Comparison of ENCODE assay signal across 8 cellular contexts in genomic region chr16:21599158-21599993, GRCh38. TPM values are rescaled to one million over a fixed set of nuclear protein-coding genes. Genes with fewer than 3 reads are reported as not detected.
DNase-seq lines count a peak whose midpoint lies in the region; ATAC-seq and TF ChIP-seq lines count a peak whose summit lies in the region.

TSS of gene METTL9 (plus strand) at chr16:21599577. CDS start at chr16:21599734, 157 bp downstream.

- DNase-seq in Daoy (ENCODE audit: low read depth) (peak; percentile 96), GOT3 (lab: John Stamatoyannopoulos, UW) (peak; percentile 81), LNCaP clone FGC (ENCODE audit: low read depth) (peak; percentile 71), RWPE1 (ENCODE audit: low spot score) (peak; percentile 93), fibroblast of peridontal ligament (ENCODE audit: extremely low read depth) (peak; percentile 91)
- DNase-seq in activated T-helper 9 cell treated with anti-CD3 and anti-CD28 coated beads, Interleukin-2, amount 50 U/mL, for 16 hours (ENCODE audit: low read depth), result peak; percentile 93
- DNase-seq in natural killer cell treated with Interleukin-12 subunit alpha and Interleukin-12 subunit beta and Interleukin-15 and Interleukin-18, amount 100 ng/mL, for 72 hours (ENCODE audit: low spot score), result peak; percentile 97
- peak; percentile 95 for DNase-seq in stimulated activated naive CD8-positive, alpha-beta T cell treated with anti-CD3 and anti-CD28 coated beads, Interleukin-15, Interleukin-2, amounts not matched to agents 100 U/mL and 50 U/mL, for 24 hours

- peak; percentile 97 to 98 for ATAC-seq in natural killer cell treated with Interleukin-12 subunit alpha and Interleukin-12 subunit beta and Interleukin-15 and Interleukin-18, amount 100 ng/mL, for 72 hours
- peak; percentile 95 for ATAC-seq in stimulated activated naive CD8-positive, alpha-beta T cell treated with anti-CD3 and anti-CD28 coated beads, Interleukin-15, Interleukin-2, amounts not matched to agents 100 U/mL and 50 U/mL, for 24 hours

- peak within 1 kb of the TSS; percentile 89 for H3K27ac ChIP-seq in RWPE1

- no peak for TF ChIP-seq CTCF in LNCaP clone FGC (IDR thresholded peaks at IDR 0.05; ENCODE audit: control insufficient read depth, extremely low read depth, insufficient read depth)
- TF ChIP-seq CTCF in RWPE1 (conservative IDR thresholded peaks at IDR 0.05; ENCODE audit: low read depth), result no peak

- H3K27me3 Mint-ChIP-seq in natural killer cell treated with Interleukin-12 subunit alpha and Interleukin-12 subunit beta and Interleukin-15 and Interleukin-18, amount 100 ng/mL, for 72 hours, result no peaks in the 10 kb centered on the region

- peak within 1 kb of the TSS; percentile 90 to 92 for H3K27ac Mint-ChIP-seq in natural killer cell treated with Interleukin-12 subunit alpha and Interleukin-12 subunit beta and Interleukin-15 and Interleukin-18, amount 100 ng/mL, for 72 hours

- H3K4me1 Mint-ChIP-seq in natural killer cell treated with Interleukin-12 subunit alpha and Interleukin-12 subunit beta and Interleukin-15 and Interleukin-18, amount 100 ng/mL, for 72 hours (ENCODE audit: low read depth in 2 of 2), result peaks cover 33 to 40% of the 10 kb centered on the region in 2 donors

- no peaks in the 10 kb centered on the region for H3K9me3 Mint-ChIP-seq in natural killer cell treated with Interleukin-12 subunit alpha and Interleukin-12 subunit beta and Interleukin-15 and Interleukin-18, amount 100 ng/mL, for 72 hours

- no peaks in the 10 kb centered on the region for H3K36me3 Mint-ChIP-seq in natural killer cell treated with Interleukin-12 subunit alpha and Interleukin-12 subunit beta and Interleukin-15 and Interleukin-18, amount 100 ng/mL, for 72 hours

- peak within 1 kb of the TSS; percentile 83 for H3K4me3 ChIP-seq in LNCaP clone FGC (ENCODE audit: low read depth, low read length)

- H3K4me3 Mint-ChIP-seq in natural killer cell treated with Interleukin-12 subunit alpha and Interleukin-12 subunit beta and Interleukin-15 and Interleukin-18, amount 100 ng/mL, for 72 hours, result peak within 1 kb of the TSS; percentile 100

- CTCF ChIA-PET in RWPE1 (lab: Yijun Ruan, JAX), result interaction anchor here (0.6 kb wide), 1 partner anchor 15 kb away, joined by 3 read pairs; no protein-coding TSS in a partner anchor

- POLR2A ChIA-PET in RWPE1 (lab: Yijun Ruan, JAX; ENCODE audit: low non-redundant PET), result no interaction called here

RNA-seq across cellular contexts. Expression of gene METTL9, which starts in this region (rescaled TPM):
- 145 and 146 TPM in 2 replicates for total RNA-seq in Daoy (2014; rRNA removed; shearing (Covaris generic))
- 100 to 1,000 TPM; 104 to 114 TPM for total RNA-seq in natural killer cell treated with Interleukin-12 subunit alpha and Interleukin-12 subunit beta and Interleukin-15 and Interleukin-18, amount 100 ng/mL, for 72 hours

Comparison
In these comparisons a context has a peak if more than half of its experiments do, and no peak if none do; other contexts are left out.
1. Peak in every context shown above with its lines: DNase-seq, ATAC-seq, H3K4me3 ChIP-seq and H3K27ac ChIP-seq.